Comparison of ENCODE assay signal across 17 cellular contexts in genomic region chr4:105609819-105610218, GRCh38. TPM values are rescaled to one million over a fixed set of nuclear protein-coding genes. Genes with fewer than 3 reads are reported as not detected.
"Had no signal": no experiment of that assay in that cellular context is flagged by ENCODE, and none has a peak within 500 bp of the region (broad histone marks: within the 10 kb centered on the region; RNA-seq: fewer than 3 reads in every experiment).

No MANE protein-coding gene starts in this region.

RNA-seq across cellular contexts. Expression of gene ARHGEF38, which starts 57.4 kb away (rescaled TPM):
- total RNA-seq: activated naive CD4-positive, alpha-beta T cell treated with anti-CD3 and anti-CD28 coated beads for 36 hours; activated naive CD4-positive, alpha-beta T cell treated with anti-CD3 and anti-CD28 coated beads, Interleukin-2, amount 50 U/mL, for 72 hours; activated naive CD8-positive, alpha-beta T cell treated with anti-CD3 and anti-CD28 coated beads for 36 hours; activated naive CD8-positive, alpha-beta T cell treated with anti-CD3 and anti-CD28 coated beads, Interleukin-2, amount 10 ng/mL, durations not matched to agents 7 days and 5 days; activated T-cell treated with anti-CD3 and anti-CD28 coated beads, Interleukin-2, amount 50 U/mL, for 4 hours; activated T-cell treated with anti-CD3 and anti-CD28 coated beads, Interleukin-2, amount 50 U/mL, for 72 hours; activated T-helper 1 cell treated with anti-CD3 and anti-CD28 coated beads, Interleukin-12 subunit alpha, Interleukin-12 subunit beta, Interleukin-2, Interleukin-4 antibody, amounts not matched to agents 30 ng/mL and 10 ng/mL and 1 ng/mL, durations not matched to agents 14 hours and 24 hours and 36 hours; activated T-helper 17 cell treated with anti-CD3 and anti-CD28 coated beads, Interleukin-2, amount 50 U/mL, for 72 hours; activated T-helper 2 cell treated with anti-CD3 and anti-CD28 coated beads, Interferon-gamma antibody, Interleukin-2, Interleukin-4, amounts not matched to agents 10 μg/mL and 5 μg/mL and 100 μg/mL, durations not matched to agents 14 hours and 24 hours and 36 hours; adrenal gland; aorta; ascending aorta; astrocyte; bronchial epithelial cell; cardiac muscle cell; cardiac septum; chondrocyte had no signal
- polyA plus RNA-seq: adrenal gland had no signal
